In genomic region chr17:79901131-79901530, GRCh38 we compare ENCODE assay signal across 28 cellular contexts.
"Had no signal": no experiment of that assay in that cellular context is flagged by ENCODE, and none has a peak within 500 bp of the region (broad histone marks: within the 10 kb centered on the region; RNA-seq: fewer than 3 reads in every experiment).

No MANE protein-coding gene starts in this region.

- H3K36me3 ChIP-seq: esophagus squamous epithelium, heart right ventricle, left ventricle myocardium inferior, ovary, thyroid gland had no signal

- H3K27ac ChIP-seq: esophagus squamous epithelium, heart right ventricle, left ventricle myocardium inferior, ovary, psoas muscle, skin epidermis, thyroid gland had no signal

- H3K9me3 ChIP-seq: esophagus squamous epithelium, mucosa of descending colon, ovary, thyroid gland had no signal

- DNase-seq: central memory CD4-positive, alpha-beta T cell; effector memory CD4-positive, alpha-beta T cell; erythroblast; esophagus squamous epithelium; foreskin melanocyte; glutamatergic neuron; heart right ventricle; hippocampal formation; left colon; left ventricle myocardium inferior; mucosa of descending colon; naive B cell; nephron progenitor cell; occipital lobe; ovary; psoas muscle; right cardiac atrium; stimulated activated CD4-positive, alpha-beta T cell treated with anti-CD3 and anti-CD28 coated beads, Interleukin-15, amount 100 ng/mL, for 24 hours; stimulated activated CD4-positive, alpha-beta T cell treated with anti-CD3 and anti-CD28 coated beads, Interleukin-2, amount 100 ng/mL, for 48 hours; stimulated activated naive B cell treated with anti-CD40 and anti-IgM and Interleukin-4, amounts not matched to agents 10 μg/mL and 1 μg/mL and 100 μg/mL, for 72 hours; stimulated activated naive CD8-positive, alpha-beta T cell treated with anti-CD3 and anti-CD28 coated beads, Interleukin-15, amount 100 ng/mL, for 72 hours; thyroid gland had no signal

- ATAC-seq: heart right ventricle; left colon; mucosa of descending colon; psoas muscle; stimulated activated naive B cell treated with anti-CD40 and anti-IgM and Interleukin-4, amounts not matched to agents 10 μg/mL and 1 μg/mL and 100 μg/mL, for 72 hours; stimulated activated naive CD8-positive, alpha-beta T cell treated with anti-CD3 and anti-CD28 coated beads, Interleukin-15, amount 100 ng/mL, for 72 hours had no signal

- H3K4me3 Mint-ChIP-seq: dendritic cell treated with granulocyte-macrophage colony-stimulating factor and Interleukin-4, amounts not matched to agents 40 ng/mL and 50 ng/mL, for 4 days; memory B cell; mesothelial cell of epicardium; naive B cell; nephron progenitor cell; stimulated activated naive B cell treated with anti-CD40 and anti-IgM and Interleukin-4, amounts not matched to agents 10 μg/mL and 1 μg/mL and 100 μg/mL, for 72 hours; stimulated activated naive CD8-positive, alpha-beta T cell treated with anti-CD3 and anti-CD28 coated beads, Interleukin-15, amount 100 ng/mL, for 72 hours; type B pancreatic cell had no signal

- H3K27me3 Mint-ChIP-seq: type B pancreatic cell had no signal

- H3K27me3 ChIP-seq: ovary, thyroid gland had no signal

- H3K4me1 Mint-ChIP-seq: memory B cell; mesothelial cell of epicardium; naive B cell; stimulated activated naive B cell treated with anti-CD40 and anti-IgM and Interleukin-4, amounts not matched to agents 10 μg/mL and 1 μg/mL and 100 μg/mL, for 72 hours; stimulated activated naive CD8-positive, alpha-beta T cell treated with anti-CD3 and anti-CD28 coated beads, Interleukin-15, amount 100 ng/mL, for 72 hours had no signal

- H3K27ac Mint-ChIP-seq: dendritic cell treated with granulocyte-macrophage colony-stimulating factor and Interleukin-4, amounts not matched to agents 40 ng/mL and 50 ng/mL, for 4 days; memory B cell; mesothelial cell of epicardium; nephron progenitor cell; stimulated activated naive B cell treated with anti-CD40 and anti-IgM and Interleukin-4, amounts not matched to agents 10 μg/mL and 1 μg/mL and 100 μg/mL, for 72 hours; stimulated activated naive CD8-positive, alpha-beta T cell treated with anti-CD3 and anti-CD28 coated beads, Interleukin-15, amount 100 ng/mL, for 72 hours; type B pancreatic cell had no signal

- H3K4me3 ChIP-seq: esophagus squamous epithelium, heart right ventricle, left ventricle myocardium inferior, lung, mucosa of descending colon, ovary, psoas muscle, skin epidermis, thyroid gland had no signal

- H3K36me3 Mint-ChIP-seq: memory B cell; mesothelial cell of epicardium; naive B cell; stimulated activated naive B cell treated with anti-CD40 and anti-IgM and Interleukin-4, amounts not matched to agents 10 μg/mL and 1 μg/mL and 100 μg/mL, for 72 hours; type B pancreatic cell had no signal

- H3K4me1 ChIP-seq: esophagus squamous epithelium, heart right ventricle, left ventricle myocardium inferior, psoas muscle, thyroid gland had no signal

- H3K9me3 Mint-ChIP-seq: dendritic cell treated with granulocyte-macrophage colony-stimulating factor and Interleukin-4, amounts not matched to agents 40 ng/mL and 50 ng/mL, for 4 days; stimulated activated naive CD8-positive, alpha-beta T cell treated with anti-CD3 and anti-CD28 coated beads, Interleukin-15, amount 100 ng/mL, for 72 hours had no signal
